1 cellular context compared by ENCODE assay signal in the genomic region with DNA sequence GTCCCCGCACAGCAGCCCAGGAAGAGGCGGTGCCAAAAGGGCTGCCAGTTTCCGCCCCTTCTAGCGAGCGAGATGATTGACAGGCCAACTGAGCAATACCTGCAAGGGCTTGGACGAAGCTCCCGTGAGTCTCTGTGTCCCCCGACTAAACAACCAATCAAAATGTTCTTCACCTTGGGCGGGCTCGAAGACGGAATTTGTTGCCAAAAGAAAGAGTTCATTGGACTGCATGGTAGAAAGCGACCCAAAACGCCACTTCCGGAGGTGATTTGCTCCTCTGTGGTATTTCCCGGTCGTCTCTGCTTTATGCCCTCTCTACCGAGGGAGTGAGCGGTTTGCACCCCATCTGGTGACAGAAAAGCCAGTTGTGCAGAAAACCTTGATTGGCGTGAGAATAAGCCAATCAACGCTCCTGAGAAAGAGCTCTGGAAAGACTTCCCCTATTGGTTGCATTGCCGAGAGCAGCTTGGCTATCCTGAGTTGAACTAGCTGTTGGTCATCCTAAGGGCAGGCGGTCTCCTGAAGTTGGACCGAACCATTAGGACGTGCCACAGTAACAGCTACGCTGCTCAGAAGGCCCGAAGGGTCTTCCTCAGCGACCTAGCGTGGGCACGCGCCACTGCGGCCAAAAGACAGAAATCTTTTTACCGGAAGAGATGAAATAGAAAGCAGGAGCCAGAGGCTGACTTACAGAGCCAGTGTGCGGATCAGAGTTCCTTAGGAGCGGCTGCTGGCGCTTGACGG.
TF ChIP-seq lines count a peak whose summit lies in the region.

No MANE protein-coding gene starts in this region.

TF ChIP-seq in HepG2, 621 proteins besides CTCF, POLR2A, EP300 and RAD21 (continued from another document and continues in another):
- TF ChIP-seq, protein P1, sequence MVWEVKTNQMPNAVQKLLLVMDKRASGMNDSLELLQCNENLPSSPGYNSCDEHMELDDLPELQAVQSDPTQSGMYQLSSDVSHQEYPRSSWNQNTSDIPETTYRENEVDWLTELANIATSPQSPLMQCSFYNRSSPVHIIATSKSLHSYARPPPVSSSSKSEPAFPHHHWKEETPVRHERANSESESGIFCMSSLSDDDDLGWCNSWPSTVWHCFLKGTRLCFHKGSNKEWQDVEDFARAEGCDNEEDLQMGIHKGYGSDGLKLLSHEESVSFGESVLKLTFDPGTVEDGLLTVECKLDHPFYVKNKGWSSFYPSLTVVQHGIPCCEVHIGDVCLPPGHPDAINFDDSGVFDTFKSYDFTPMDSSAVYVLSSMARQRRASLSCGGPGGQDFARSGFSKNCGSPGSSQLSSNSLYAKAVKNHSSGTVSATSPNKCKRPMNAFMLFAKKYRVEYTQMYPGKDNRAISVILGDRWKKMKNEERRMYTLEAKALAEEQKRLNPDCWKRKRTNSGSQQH (CRISPR knock-in tag; IDR thresholded peaks at IDR 0.05; ENCODE audit: low read depth), result no peak
- TF ChIP-seq, protein P2, sequence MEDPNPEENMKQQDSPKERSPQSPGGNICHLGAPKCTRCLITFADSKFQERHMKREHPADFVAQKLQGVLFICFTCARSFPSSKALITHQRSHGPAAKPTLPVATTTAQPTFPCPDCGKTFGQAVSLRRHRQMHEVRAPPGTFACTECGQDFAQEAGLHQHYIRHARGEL (CRISPR knock-in tag; IDR thresholded peaks at IDR 0.05), result no peak
- TF ChIP-seq SP2 (CRISPR knock-in tag; IDR thresholded peaks at IDR 0.05) (peak; percentile 95), PHB2 (IDR thresholded peaks at IDR 0.05; ENCODE audit: partially characterized antibody) (no peak), ZNF547 (CRISPR knock-in tag; IDR thresholded peaks at IDR 0.05) (0 out of 2 replicates have a peak, but pooled peaks have one; percentile 57), FOXO1 (CRISPR knock-in tag; IDR thresholded peaks at IDR 0.05) (no peak), WIZ (CRISPR knock-in tag; IDR thresholded peaks at IDR 0.05) (no peak), IRF1 (CRISPR knock-in tag; IDR thresholded peaks at IDR 0.05; ENCODE audit: low read depth) (no peak), RELA (CRISPR knock-in tag; IDR thresholded peaks at IDR 0.05) (no peak), NFYB (CRISPR knock-in tag; IDR thresholded peaks at IDR 0.05) (peak; percentile 94), SCMH1 (CRISPR knock-in tag; IDR thresholded peaks at IDR 0.05; ENCODE audit: borderline replicate concordance) (no peak), SALL2 (CRISPR knock-in tag; IDR thresholded peaks at IDR 0.05) (no peak), TCF7 (IDR thresholded peaks at IDR 0.05; ENCODE audit: low read depth) (no peak), ZNF205 (CRISPR knock-in tag; IDR thresholded peaks at IDR 0.05) (peak; percentile 24; the same call in 1 of the 2 replicates), GZF1 (CRISPR knock-in tag; IDR thresholded peaks at IDR 0.05) (no peak), ZNF33B (CRISPR knock-in tag; IDR thresholded peaks at IDR 0.05) (no peak), SNAPC2 (CRISPR knock-in tag; IDR thresholded peaks at IDR 0.05) (no peak), ZNF292 (CRISPR knock-in tag; IDR thresholded peaks at IDR 0.05; ENCODE audit: borderline replicate concordance, low read depth) (no peak; the same call in 1 of the 2 replicates), CBX2 (IDR thresholded peaks at IDR 0.05; ENCODE audit: low read depth, low read length) (no peak), CBX2 (CRISPR knock-in tag; IDR thresholded peaks at IDR 0.05; ENCODE audit: low read depth) (no peak), ELF3 (CRISPR knock-in tag; IDR thresholded peaks at IDR 0.05) (no peak), FOXA1 (IDR thresholded peaks at IDR 0.05) (no peak), FOXA1 (CRISPR knock-in tag; IDR thresholded peaks at IDR 0.05) (no peak), THRA (CRISPR knock-in tag; IDR thresholded peaks at IDR 0.05; ENCODE audit: borderline replicate concordance) (peak; percentile 85; the same call in 1 of the 2 replicates), ZFAT (CRISPR knock-in tag; conservative IDR thresholded peaks at IDR 0.05) (no peak), TEAD3 (CRISPR knock-in tag; optimal IDR thresholded peaks at IDR 0.05; ENCODE audit: borderline replicate concordance) (peak; percentile 39), SUZ12 (IDR thresholded peaks at IDR 0.05; ENCODE audit: low read depth, low read length) (peak; percentile 31; the same call in 1 of the 2 replicates), ZNF7 (CRISPR knock-in tag; IDR thresholded peaks at IDR 0.05) (no peak), ZNF496 (CRISPR knock-in tag; IDR thresholded peaks at IDR 0.05; ENCODE audit: insufficient replicate concordance) (no peak), ADNP (CRISPR knock-in tag; IDR thresholded peaks at IDR 0.05) (no peak), CEBPB (IDR thresholded peaks at IDR 0.05; ENCODE audit: borderline replicate concordance, low read depth, low read length) (0 out of 2 replicates have a peak, but pooled peaks have one; percentile 9), MZF1 (CRISPR knock-in tag; IDR thresholded peaks at IDR 0.05; ENCODE audit: borderline replicate concordance) (no peak), ZNF605 (CRISPR knock-in tag; IDR thresholded peaks at IDR 0.05) (peak; percentile 73), RARA (CRISPR knock-in tag; IDR thresholded peaks at IDR 0.05) (peak; percentile 64), ZNF552 (CRISPR knock-in tag; IDR thresholded peaks at IDR 0.05; ENCODE audit: borderline replicate concordance) (no peak), ZNF670 (CRISPR knock-in tag; IDR thresholded peaks at IDR 0.05; ENCODE audit: borderline replicate concordance) (0 out of 2 replicates have a peak, but pooled peaks have one; percentile 42), ZSCAN9 (CRISPR knock-in tag; IDR thresholded peaks at IDR 0.05; ENCODE audit: borderline replicate concordance) (peak; percentile 33; the same call in 1 of the 2 replicates), ZZZ3 (CRISPR knock-in tag; IDR thresholded peaks at IDR 0.05; ENCODE audit: borderline replicate concordance) (no peak), HOXA5 (CRISPR knock-in tag; IDR thresholded peaks at IDR 0.05) (no peak), KLF16 (CRISPR knock-in tag; IDR thresholded peaks at IDR 0.05) (peak in 1 of 2 experiments; percentile 20; a peak in 1 of 4 replicates), ZFP36L2 (CRISPR knock-in tag; IDR thresholded peaks at IDR 0.05) (no peak), KMT2A (CRISPR knock-in tag; IDR thresholded peaks at IDR 0.05) (no peak; the same call in 1 of the 2 replicates), PHF21A (CRISPR knock-in tag; IDR thresholded peaks at IDR 0.05) (peak; percentile 85; the same call in 1 of the 2 replicates), CENPT (CRISPR knock-in tag; IDR thresholded peaks at IDR 0.05; ENCODE audit: low read depth) (peak; percentile 46; the same call in 1 of the 2 replicates), ZSCAN31 (CRISPR knock-in tag; IDR thresholded peaks at IDR 0.05; ENCODE audit: low read depth) (no peak), SRY (CRISPR knock-in tag; IDR thresholded peaks at IDR 0.05) (peak; percentile 61; the same call in 1 of the 2 replicates), NFRKB (IDR thresholded peaks at IDR 0.05) (no peak), ZFP90 (CRISPR knock-in tag; IDR thresholded peaks at IDR 0.05; ENCODE audit: borderline replicate concordance) (no peak), SMC3 (IDR thresholded peaks at IDR 0.05; ENCODE audit: low read length) (no peak), ZNF710 (CRISPR knock-in tag; IDR thresholded peaks at IDR 0.05; ENCODE audit: borderline replicate concordance) (no peak), NFIC (IDR thresholded peaks at IDR 0.05; ENCODE audit: low read length) (no peak), SRSF9 (IDR thresholded peaks at IDR 0.05; ENCODE audit: borderline replicate concordance, insufficient read depth, low read depth, low read length, poor library complexity, severe bottlenecking) (no peak), ZKSCAN8 (CRISPR knock-in tag; IDR thresholded peaks at IDR 0.05; ENCODE audit: borderline replicate concordance) (no peak)
- TF ChIP-seq, protein P3, sequence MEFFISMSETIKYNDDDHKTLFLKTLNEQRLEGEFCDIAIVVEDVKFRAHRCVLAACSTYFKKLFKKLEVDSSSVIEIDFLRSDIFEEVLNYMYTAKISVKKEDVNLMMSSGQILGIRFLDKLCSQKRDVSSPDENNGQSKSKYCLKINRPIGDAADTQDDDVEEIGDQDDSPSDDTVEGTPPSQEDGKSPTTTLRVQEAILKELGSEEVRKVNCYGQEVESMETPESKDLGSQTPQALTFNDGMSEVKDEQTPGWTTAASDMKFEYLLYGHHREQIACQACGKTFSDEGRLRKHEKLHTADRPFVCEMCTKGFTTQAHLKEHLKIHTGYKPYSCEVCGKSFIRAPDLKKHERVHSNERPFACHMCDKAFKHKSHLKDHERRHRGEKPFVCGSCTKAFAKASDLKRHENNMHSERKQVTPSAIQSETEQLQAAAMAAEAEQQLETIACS (CRISPR knock-in tag; IDR thresholded peaks at IDR 0.05), result no peak
- TF ChIP-seq, protein P4, sequence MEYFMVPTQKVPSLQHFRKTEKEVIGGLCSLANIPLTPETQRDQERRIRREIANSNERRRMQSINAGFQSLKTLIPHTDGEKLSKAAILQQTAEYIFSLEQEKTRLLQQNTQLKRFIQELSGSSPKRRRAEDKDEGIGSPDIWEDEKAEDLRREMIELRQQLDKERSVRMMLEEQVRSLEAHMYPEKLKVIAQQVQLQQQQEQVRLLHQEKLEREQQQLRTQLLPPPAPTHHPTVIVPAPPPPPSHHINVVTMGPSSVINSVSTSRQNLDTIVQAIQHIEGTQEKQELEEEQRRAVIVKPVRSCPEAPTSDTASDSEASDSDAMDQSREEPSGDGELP (IDR thresholded peaks at IDR 0.05; ENCODE audit: borderline replicate concordance, low read depth), result no peak
- TF ChIP-seq, protein P5, sequence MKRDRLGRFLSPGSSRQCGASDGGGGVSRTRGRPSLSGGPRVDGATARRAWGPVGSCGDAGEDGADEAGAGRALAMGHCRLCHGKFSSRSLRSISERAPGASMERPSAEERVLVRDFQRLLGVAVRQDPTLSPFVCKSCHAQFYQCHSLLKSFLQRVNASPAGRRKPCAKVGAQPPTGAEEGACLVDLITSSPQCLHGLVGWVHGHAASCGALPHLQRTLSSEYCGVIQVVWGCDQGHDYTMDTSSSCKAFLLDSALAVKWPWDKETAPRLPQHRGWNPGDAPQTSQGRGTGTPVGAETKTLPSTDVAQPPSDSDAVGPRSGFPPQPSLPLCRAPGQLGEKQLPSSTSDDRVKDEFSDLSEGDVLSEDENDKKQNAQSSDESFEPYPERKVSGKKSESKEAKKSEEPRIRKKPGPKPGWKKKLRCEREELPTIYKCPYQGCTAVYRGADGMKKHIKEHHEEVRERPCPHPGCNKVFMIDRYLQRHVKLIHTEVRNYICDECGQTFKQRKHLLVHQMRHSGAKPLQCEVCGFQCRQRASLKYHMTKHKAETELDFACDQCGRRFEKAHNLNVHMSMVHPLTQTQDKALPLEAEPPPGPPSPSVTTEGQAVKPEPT (CRISPR knock-in tag; IDR thresholded peaks at IDR 0.05; ENCODE audit: low read depth), result no peak
- TF ChIP-seq, protein P6, sequence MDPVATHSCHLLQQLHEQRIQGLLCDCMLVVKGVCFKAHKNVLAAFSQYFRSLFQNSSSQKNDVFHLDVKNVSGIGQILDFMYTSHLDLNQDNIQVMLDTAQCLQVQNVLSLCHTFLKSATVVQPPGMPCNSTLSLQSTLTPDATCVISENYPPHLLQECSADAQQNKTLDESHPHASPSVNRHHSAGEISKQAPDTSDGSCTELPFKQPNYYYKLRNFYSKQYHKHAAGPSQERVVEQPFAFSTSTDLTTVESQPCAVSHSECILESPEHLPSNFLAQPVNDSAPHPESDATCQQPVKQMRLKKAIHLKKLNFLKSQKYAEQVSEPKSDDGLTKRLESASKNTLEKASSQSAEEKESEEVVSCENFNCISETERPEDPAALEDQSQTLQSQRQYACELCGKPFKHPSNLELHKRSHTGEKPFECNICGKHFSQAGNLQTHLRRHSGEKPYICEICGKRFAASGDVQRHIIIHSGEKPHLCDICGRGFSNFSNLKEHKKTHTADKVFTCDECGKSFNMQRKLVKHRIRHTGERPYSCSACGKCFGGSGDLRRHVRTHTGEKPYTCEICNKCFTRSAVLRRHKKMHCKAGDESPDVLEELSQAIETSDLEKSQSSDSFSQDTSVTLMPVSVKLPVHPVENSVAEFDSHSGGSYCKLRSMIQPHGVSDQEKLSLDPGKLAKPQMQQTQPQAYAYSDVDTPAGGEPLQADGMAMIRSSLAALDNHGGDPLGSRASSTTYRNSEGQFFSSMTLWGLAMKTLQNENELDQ (CRISPR knock-in tag; IDR thresholded peaks at IDR 0.05; ENCODE audit: borderline replicate concordance), result no peak
